1 cellular context compared by ENCODE assay signal in the genomic region with DNA sequence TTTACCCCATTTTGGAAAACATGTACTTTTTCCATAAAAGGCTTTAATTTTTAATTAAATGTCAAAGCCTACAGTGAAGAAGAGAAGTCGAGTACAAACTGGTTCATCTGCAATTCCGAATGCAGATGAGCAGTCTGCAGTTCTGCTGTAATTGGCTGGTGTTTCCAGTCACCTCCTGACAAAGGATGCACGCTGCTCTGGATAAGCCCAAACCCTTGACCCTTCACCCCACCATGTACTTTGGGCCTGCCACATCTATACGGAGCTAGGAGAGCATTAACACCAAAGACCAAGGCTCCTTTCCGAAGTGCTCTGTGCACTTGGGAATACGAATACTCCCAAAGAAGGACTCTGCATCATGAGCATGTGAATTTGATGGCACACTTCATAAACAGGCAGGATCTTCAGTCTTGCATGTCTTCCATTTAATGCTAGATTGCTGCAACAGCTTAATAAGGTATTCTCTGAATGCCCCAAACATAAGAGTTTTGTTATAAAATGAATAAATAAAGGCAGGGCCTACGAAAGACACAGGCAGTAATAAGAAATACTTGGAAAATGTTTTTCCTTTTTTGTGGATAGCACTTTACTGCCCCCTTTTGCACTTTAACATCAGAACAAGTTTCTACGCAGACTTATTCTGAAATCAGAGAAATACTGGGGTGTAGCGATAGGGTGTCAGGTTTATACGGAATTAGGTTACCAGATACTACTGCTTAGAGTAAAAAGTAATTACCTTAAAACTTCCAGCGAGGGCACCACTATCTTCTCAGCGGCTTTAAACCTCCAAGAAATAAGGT.
TF ChIP-seq lines count a peak whose summit lies in the region.

No MANE protein-coding gene starts in this region.

TF ChIP-seq in HepG2, 621 proteins besides CTCF, POLR2A, EP300 and RAD21:
- no peak for TF ChIP-seq ZMYM3 (CRISPR knock-in tag; IDR thresholded peaks at IDR 0.05)
- 0 out of 2 replicates have a peak, but pooled peaks have one; percentile 30 for TF ChIP-seq STAG1 (CRISPR knock-in tag; IDR thresholded peaks at IDR 0.05)
